8 cellular contexts compared by ENCODE assay signal in the genomic region with DNA sequence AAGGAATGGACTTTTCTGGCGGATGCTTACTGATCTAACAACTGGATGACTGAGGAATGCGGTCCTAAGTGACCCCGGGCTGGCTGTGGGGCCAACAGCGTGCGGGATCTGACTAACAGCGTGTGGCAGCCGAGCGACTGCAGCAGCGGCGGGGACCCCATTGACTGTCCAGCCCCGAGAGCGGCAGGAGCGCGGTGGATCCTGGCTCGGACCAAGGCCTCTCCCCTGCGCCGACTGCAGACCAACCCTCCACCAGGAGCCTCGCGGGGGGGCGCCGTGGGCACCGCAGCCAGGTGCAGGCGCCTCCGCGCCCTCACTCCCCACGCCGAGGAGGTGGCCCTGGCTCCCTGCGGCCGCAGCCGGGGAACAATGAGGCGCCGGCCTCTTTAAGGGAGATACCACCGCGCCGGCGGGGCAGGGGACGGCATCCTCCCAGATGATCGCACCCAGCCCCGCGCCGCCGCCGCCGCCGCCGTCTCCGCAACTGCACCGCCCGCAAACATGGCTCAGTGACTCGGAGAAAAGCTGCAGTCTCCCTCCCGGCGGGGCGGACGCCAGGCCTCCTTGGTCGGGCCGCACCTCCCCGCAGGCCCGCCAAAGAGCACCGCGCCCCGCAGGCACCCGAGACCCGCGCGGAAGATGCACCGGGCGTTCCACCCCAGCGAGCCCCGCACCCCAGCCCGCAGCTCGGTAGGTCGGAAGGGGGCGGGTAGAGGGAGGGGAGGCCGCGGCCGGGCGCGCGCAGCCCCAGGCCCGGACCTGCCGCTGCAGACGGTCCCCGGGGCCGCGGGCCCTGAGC. TPM values are rescaled to one million over a fixed set of nuclear protein-coding genes. Genes with fewer than 3 reads are reported as not detected.
A peak's percentile ranks its signal among the peaks of the same experiment; 100 is the strongest.
DNase-seq lines count a peak whose midpoint lies in the region; FAIRE-seq and TF ChIP-seq lines count a peak whose summit lies in the region.

No MANE protein-coding gene starts in this region.

- H3K27me3 ChIP-seq in adipocyte (replicated peaks; ENCODE audit: control insufficient read depth, insufficient read depth, low read length) (no peaks in the 10 kb centered on the region), left ventricle myocardium inferior (ENCODE audit: low read depth) (no peaks in the 10 kb centered on the region)

- H3K9me3 ChIP-seq in adipocyte (ENCODE audit: control insufficient read depth, low read length) (no peaks in the 10 kb centered on the region), left ventricle myocardium inferior (replicated peaks) (no peaks in the 10 kb centered on the region)

- peak overlapping the region; percentile 96 for H3K4me3 ChIP-seq in adipocyte (ENCODE audit: low read length)
- peak overlapping the region; percentile 86 for H3K4me3 ChIP-seq in left ventricle myocardium inferior

- H3K36me3 ChIP-seq in adipocyte (ENCODE audit: control insufficient read depth, insufficient read depth, low read length, severe bottlenecking) = peaks cover 7% of the 10 kb centered on the region
- H3K36me3 ChIP-seq in left ventricle myocardium inferior = peaks cover 20% of the 10 kb centered on the region

- peak; percentile 32 for FAIRE-seq in urothelium cell line (lab: Jason Lieb, UNC)

- DNase-seq in GF-D8 (lab: John Stamatoyannopoulos, UW) = peak; percentile 28
- peak; percentile 36 for DNase-seq in GOT3 (lab: John Stamatoyannopoulos, UW)
- DNase-seq in M059J (ENCODE audit: low read depth) = peak; percentile 70
- peak; percentile 18 to 39 for DNase-seq in SW 1271 (lab: John Stamatoyannopoulos, UW)
- peak; percentile 83 for DNase-seq in adipocyte (ENCODE audit: low read depth)
- DNase-seq in left ventricle myocardium inferior = peak; percentile 80
- peak; percentile 80 for DNase-seq in progenitor cell of endocrine pancreas (ENCODE audit: low spot score, unreplicated experiment)
- peak; percentile 83 for DNase-seq in urothelium cell line (ENCODE audit: low spot score)

- peak overlapping the region; percentile 92 for H3K9ac ChIP-seq in adipocyte (ENCODE audit: low read length)

- H3K27me3 Mint-ChIP-seq in progenitor cell of endocrine pancreas = no peaks in the 10 kb centered on the region

- intact Hi-C loops in left ventricle myocardium inferior (cut with micrococcal nuclease) = no loop called here

- peak overlapping the region; percentile 97 for H3K27ac ChIP-seq in left ventricle myocardium inferior (replicated peaks)

- H3K4me3 Mint-ChIP-seq in progenitor cell of endocrine pancreas (ENCODE audit: low read depth) = peak overlapping the region; percentile 91

- H3K9me3 Mint-ChIP-seq in progenitor cell of endocrine pancreas (ENCODE audit: low read depth) = no peaks in the 10 kb centered on the region

- H3K36me3 Mint-ChIP-seq in progenitor cell of endocrine pancreas (ENCODE audit: insufficient read depth) = peaks cover 3% of the 10 kb centered on the region

- H3K4me1 ChIP-seq in adipocyte (ENCODE audit: control insufficient read depth, insufficient read depth, low read length) (peaks cover 15% of the 10 kb centered on the region), left ventricle myocardium inferior (peaks cover 56% of the 10 kb centered on the region)

- peaks cover 17% of the 10 kb centered on the region for H3K4me1 Mint-ChIP-seq in progenitor cell of endocrine pancreas (ENCODE audit: low read depth)

- H3K27ac Mint-ChIP-seq in progenitor cell of endocrine pancreas = peak overlapping the region; percentile 96

- TF ChIP-seq CTCF in left ventricle myocardium inferior (IDR thresholded peaks at IDR 0.05; ENCODE audit: borderline replicate concordance) = no peak
- TF ChIP-seq CTCF in progenitor cell of endocrine pancreas (IDR thresholded peaks at IDR 0.05; ENCODE audit: unreplicated experiment) = no peak

RNA-seq across cellular contexts. Expression of gene PDIK1L, which starts 0.7 kb away (rescaled TPM):
- 9.0 and 9.3 TPM in 2 replicates for total RNA-seq in M059J (2014; rRNA removed; shearing (Covaris generic))
- total RNA-seq in left ventricle myocardium inferior (4.2 TPM), progenitor cell of endocrine pancreas (15.2 and 17.2 TPM in 2 replicates)

RNA-seq across cellular contexts. Expression of gene TRIM63, which starts 43.5 kb away (rescaled TPM):
- 0.07 TPM in 1 of 2 replicates, not detected in the other for total RNA-seq in M059J (2014; rRNA removed; shearing (Covaris generic))
- 203 TPM for total RNA-seq in left ventricle myocardium inferior
- total RNA-seq in progenitor cell of endocrine pancreas = not detected in 2 replicates

RNA-seq across cellular contexts. Expression of gene FAM110D, which starts 47.9 kb away (rescaled TPM):
- total RNA-seq in M059J (2014; rRNA removed; shearing (Covaris generic)) = not detected in 2 replicates
- total RNA-seq in left ventricle myocardium inferior (3.1 TPM), progenitor cell of endocrine pancreas (0.33 and 0.36 TPM in 2 replicates)

RNA-seq across cellular contexts. Expression of gene C1orf232, which starts 57.8 kb away (rescaled TPM):
- not detected in 2 replicates for total RNA-seq in M059J (2014; rRNA removed; shearing (Covaris generic))
- not detected for total RNA-seq in left ventricle myocardium inferior
- total RNA-seq in progenitor cell of endocrine pancreas = not detected in 2 replicates

RNA-seq across cellular contexts. Expression of gene ZNF593, which starts 58.8 kb away (rescaled TPM):
- 22.4 and 23.0 TPM in 2 replicates for total RNA-seq in M059J (2014; rRNA removed; shearing (Covaris generic))
- total RNA-seq in left ventricle myocardium inferior (13.7 TPM), progenitor cell of endocrine pancreas (28.9 and 32.1 TPM in 2 replicates)

Comparison
In these comparisons a context has a peak if more than half of its experiments do, and no peak if none do; other contexts are left out.
1. Peak in every context shown above with its lines: DNase-seq, H3K4me3 ChIP-seq and H3K27ac ChIP-seq.
2. DNase-seq: peak in every context shown above with its lines; median percentile 83 in adipocyte; 83 in urothelium cell line; 80 in left ventricle myocardium inferior; 80 in progenitor cell of endocrine pancreas; 70 in M059J; 36 in GOT3; 28 in SW 1271; 28 in GF-D8.
3. RNA of gene TRIM63, which starts 43.5 kb away (total RNA-seq): 203 TPM in left ventricle myocardium inferior (single experiment); 0.07 TPM in M059J and not detected in progenitor cell of endocrine pancreas; every median in the first group is over 100 times any median in the second.